ENCODE assay signal across 8 cellular contexts in genomic region chr19:41872775-41873647, GRCh38. TPM values are rescaled to one million over a fixed set of nuclear protein-coding genes. Genes with fewer than 3 reads are reported as not detected.
DNase-seq lines count a peak whose midpoint lies in the region; ATAC-seq and TF ChIP-seq lines count a peak whose summit lies in the region.

No MANE protein-coding gene starts in this region.

- CTCF ChIA-PET in CD4-positive, alpha-beta T cell (lab: Charles Lee), result interaction anchor here (0.6 to 7.3 kb wide), 23 partner anchors 9 to 162 kb away, joined by 3 to 119 read pairs (median 5); partner anchors contain the start of genes ERFL, RABAC1 and RPS19

- no peak overlapping the region for H3K4me2 ChIP-seq in neuronal stem cell (ENCODE audit: insufficient read depth, low read length, poor library complexity, severe bottlenecking)

- no CpG with 5 or more reads among the region's 18 CpGs for WGBS in neuronal stem cell (ENCODE audit: extremely low coverage in 2 of 2, insufficient read length in 2 of 2, insufficient replicate concordance in 1 of 2), 2 donors

- H3K14ac ChIP-seq in neuronal stem cell (ENCODE audit: low read length), result no peak overlapping the region

- no peak overlapping the region for H2AK5ac ChIP-seq in neuronal stem cell (ENCODE audit: low read depth, low read length)

- H3K4me1 Mint-ChIP-seq in CD4-positive, alpha-beta T cell (ENCODE audit: low read depth), result peaks cover 80% of the 10 kb centered on the region
- H3K4me1 Mint-ChIP-seq in activated T-cell treated with anti-CD3 and anti-CD28 coated beads, Interleukin-2, amount 50 U/mL, for 4 hours (ENCODE audit: low read depth), result peaks cover 89% of the 10 kb centered on the region

- H3K27me3 Mint-ChIP-seq in CD4-positive, alpha-beta T cell, result no peaks in the 10 kb centered on the region
- no peaks in the 10 kb centered on the region for H3K27me3 Mint-ChIP-seq in activated T-cell treated with anti-CD3 and anti-CD28 coated beads, Interleukin-2, amount 50 U/mL, for 4 hours (ENCODE audit: low read depth)

- H2BK12ac ChIP-seq in neuronal stem cell (ENCODE audit: low read length), result no peak overlapping the region

- ATAC-seq in CD4-positive, alpha-beta T cell (ENCODE audit: poor library complexity), result no peak
- peak; percentile 20 for ATAC-seq in activated T-cell treated with anti-CD3 and anti-CD28 coated beads, Interleukin-2, amount 50 U/mL, for 4 hours
- no peak for ATAC-seq in HG02938 (IDR thresholded peaks at IDR 0.05; ENCODE audit: unreplicated experiment)

- no peak overlapping the region for H3K4me3 ChIP-seq in HL-60 (replicated peaks; ENCODE audit: insufficient read depth, low read length)
- no peak overlapping the region for H3K4me3 ChIP-seq in NT2/D1 (ENCODE audit: insufficient read length, low read depth)
- no peak overlapping the region for H3K4me3 ChIP-seq in neuronal stem cell (ENCODE audit: low read length in 2 of 2)
- no peak overlapping the region for H3K4me3 ChIP-seq in tibial artery

- TF ChIP-seq CTCF in CD4-positive, alpha-beta T cell (IDR thresholded peaks at IDR 0.05), result peak; percentile 86
- peak; percentile 16 for TF ChIP-seq CTCF in HL-60 (IDR thresholded peaks at IDR 0.05; ENCODE audit: insufficient read depth, low read length)
- peak in 1 of 2 experiments; percentile 36 for TF ChIP-seq CTCF in tibial artery (IDR thresholded peaks at IDR 0.05)

- POLR2A ChIA-PET in CD4-positive, alpha-beta T cell (lab: Charles Lee), result interaction anchor here (0.6 to 11.4 kb wide), 14 partner anchors 10 to 85 kb away, joined by 3 to 465 read pairs (median 6); partner anchors contain the start of genes ARHGEF1, ERFL and RPS19

- H3K23ac ChIP-seq in neuronal stem cell (ENCODE audit: low read depth, low read length, poor library complexity), result peak overlapping the region; percentile 32

- no peak overlapping the region for H4K8ac ChIP-seq in neuronal stem cell (ENCODE audit: low read depth, low read length)

- H3K27ac Mint-ChIP-seq in CD4-positive, alpha-beta T cell, result peak overlapping the region; percentile 98

- peaks cover 43% of the 10 kb centered on the region for H3K36me3 ChIP-seq in NT2/D1 (ENCODE audit: insufficient read depth, insufficient read length, low read length)
- peaks cover 38 to 44% of the 10 kb centered on the region in 2 donors for H3K36me3 ChIP-seq in neuronal stem cell (replicated peaks in 1 of 2; ENCODE audit: control insufficient read depth in 2 of 2, insufficient read depth in 2 of 2, low read length in 2 of 2)
- H3K36me3 ChIP-seq in tibial artery, result peaks cover 31 to 46% (median 39%) of the 10 kb centered on the region in 3 donors

- H3K27me3 ChIP-seq in CD4-positive, alpha-beta T cell (ENCODE audit: control insufficient read depth, insufficient read depth, low read length), result no peaks in the 10 kb centered on the region
- H3K27me3 ChIP-seq in HL-60 (ENCODE audit: insufficient read depth, poor library complexity, severe bottlenecking), result no peaks in the 10 kb centered on the region
- H3K27me3 ChIP-seq in NT2/D1 (ENCODE audit: insufficient read depth, insufficient read length), result no peaks in the 10 kb centered on the region
- H3K27me3 ChIP-seq in neuronal stem cell (ENCODE audit: control insufficient read depth in 3 of 3, insufficient read depth in 3 of 3, low read depth in 1 of 3, low read length in 3 of 3), result peaks cover 0 to 8% (median 0%) of the 10 kb centered on the region in 3 experiments
- H3K27me3 ChIP-seq in tibial artery, result no peaks in the 10 kb centered on the region

- H3K27ac ChIP-seq in CD4-positive, alpha-beta T cell (ENCODE audit: low read depth, low read length), result peak overlapping the region; percentile 66
- H3K27ac ChIP-seq in HL-60 (replicated peaks) (peak overlapping the region; percentile 72), neuronal stem cell (replicated peaks; ENCODE audit: low read length) (peak overlapping the region; percentile 16), tibial artery (no peak overlapping the region)

- H3K4ac ChIP-seq in neuronal stem cell (ENCODE audit: low read length), result no peak overlapping the region

- H3K18ac ChIP-seq in neuronal stem cell (ENCODE audit: low read length), result peak overlapping the region; percentile 8

- peak overlapping the region; percentile 71 for H3K4me3 Mint-ChIP-seq in CD4-positive, alpha-beta T cell
- H3K4me3 Mint-ChIP-seq in activated T-cell treated with anti-CD3 and anti-CD28 coated beads, Interleukin-2, amount 50 U/mL, for 4 hours, result no peak overlapping the region

- no peak overlapping the region for H2BK5ac ChIP-seq in neuronal stem cell (ENCODE audit: low read length)

- no peaks in the 10 kb centered on the region for H3K9me3 ChIP-seq in CD4-positive, alpha-beta T cell (ENCODE audit: control insufficient read depth, low read length)
- H3K9me3 ChIP-seq in NT2/D1 (ENCODE audit: insufficient read depth, low read length), result no peaks in the 10 kb centered on the region
- no peaks in the 10 kb centered on the region for H3K9me3 ChIP-seq in neuronal stem cell (replicated peaks in 1 of 2; ENCODE audit: control insufficient read depth in 2 of 2, insufficient read depth in 1 of 2, low read depth in 1 of 2, low read length in 2 of 2)
- no peaks in the 10 kb centered on the region for H3K9me3 ChIP-seq in tibial artery

- H2BK15ac ChIP-seq in neuronal stem cell (ENCODE audit: low read length), result no peak overlapping the region

- peak; percentile 55 to 77 (median 66) for DNase-seq in CD4-positive, alpha-beta T cell
- DNase-seq in HL-60 (ENCODE audit: low read depth in 1 of 2, low spot score in 1 of 2) (peak in 1 of 2 experiments; percentile 89), NT2/D1 (ENCODE audit: low read depth, low spot score) (peak; percentile 66), fibroblast of gingiva (ENCODE audit: low read depth) (peak; percentile 39), neuronal stem cell (ENCODE audit: low spot score) (no peak), tibial artery (no peak)
- DNase-seq in activated T-cell treated with anti-CD3 and anti-CD28 coated beads, Interleukin-2, amount 50 U/mL, for 4 hours, result peak; percentile 66

- no peaks in the 10 kb centered on the region for H3K9me3 Mint-ChIP-seq in CD4-positive, alpha-beta T cell
- no peaks in the 10 kb centered on the region for H3K9me3 Mint-ChIP-seq in activated T-cell treated with anti-CD3 and anti-CD28 coated beads, Interleukin-2, amount 50 U/mL, for 4 hours

- H2AFZ ChIP-seq in neuronal stem cell (ENCODE audit: low read length), result no peak overlapping the region

- no peak overlapping the region for H2BK120ac ChIP-seq in neuronal stem cell (ENCODE audit: low read depth, low read length)

- no peak overlapping the region for H4K91ac ChIP-seq in neuronal stem cell (ENCODE audit: low read depth, low read length, poor library complexity)

- peaks cover 38% of the 10 kb centered on the region for H3K36me3 Mint-ChIP-seq in CD4-positive, alpha-beta T cell (ENCODE audit: low read depth)
- H3K36me3 Mint-ChIP-seq in activated T-cell treated with anti-CD3 and anti-CD28 coated beads, Interleukin-2, amount 50 U/mL, for 4 hours (ENCODE audit: insufficient read depth), result peaks cover 25% of the 10 kb centered on the region

- H3K9ac ChIP-seq in NT2/D1 (ENCODE audit: insufficient read length, low read depth) (no peak overlapping the region), neuronal stem cell (ENCODE audit: low read depth, low read length, poor library complexity) (no peak overlapping the region)

- peaks cover 3% of the 10 kb centered on the region for H3K79me1 ChIP-seq in neuronal stem cell (ENCODE audit: low read depth, low read length)

- intact Hi-C loops in CD4-positive, alpha-beta T cell (cut with DNase I, micrococcal nuclease), result loop anchor here (1.0 to 5.0 kb wide), 4 partner anchors 13 to 78 kb away; partner anchors contain the start of gene RPS19 (in 1 of the 2)
- intact Hi-C loops in tibial artery (cut with DNase I; ENCODE audit: low total_unique reads), result no loop called here

- H3K4me1 ChIP-seq in NT2/D1 (ENCODE audit: insufficient read depth, insufficient read length) (peaks cover 12% of the 10 kb centered on the region), neuronal stem cell (ENCODE audit: control insufficient read depth in 2 of 2, insufficient read depth in 1 of 2, low read depth in 1 of 2, low read length in 2 of 2) (no peaks in the 10 kb centered on the region), tibial artery (no peaks in the 10 kb centered on the region)

RNA-seq across cellular contexts. Expression of gene CD79A, which starts 4.1 kb away (rescaled TPM):
- total RNA-seq in CD4-positive, alpha-beta T cell, result 1 to 10 TPM; 3.7 to 3.8 TPM
- 1 to 10 TPM; 2.2 to 7.8 (median 2.7) TPM for total RNA-seq in activated T-cell treated with anti-CD3 and anti-CD28 coated beads, Interleukin-2, amount 50 U/mL, for 4 hours
- polyA plus RNA-seq in neuronal stem cell (2013, experiment 1 of 2), result 0.67 TPM
- 0.64 TPM for polyA plus RNA-seq in neuronal stem cell (2013, experiment 2 of 2)

RNA-seq across cellular contexts. Expression of gene ARHGEF1, which starts 10.0 kb away (rescaled TPM):
- 1,000 to 10,000 TPM; 1,019 to 1,047 TPM for total RNA-seq in CD4-positive, alpha-beta T cell
- total RNA-seq in activated T-cell treated with anti-CD3 and anti-CD28 coated beads, Interleukin-2, amount 50 U/mL, for 4 hours, result 100 to 1,000 TPM; 286 to 314 (median 301) TPM
- 30.0 TPM for polyA plus RNA-seq in neuronal stem cell (2013, experiment 1 of 2)
- 29.8 TPM for polyA plus RNA-seq in neuronal stem cell (2013, experiment 2 of 2)

RNA-seq across cellular contexts. Expression of gene RPS19, which starts 13.0 kb away (rescaled TPM):
- 1,000 to 10,000 TPM; 3,668 to 3,697 TPM for total RNA-seq in CD4-positive, alpha-beta T cell
- total RNA-seq in activated T-cell treated with anti-CD3 and anti-CD28 coated beads, Interleukin-2, amount 50 U/mL, for 4 hours, result 1,000 to 10,000 TPM; 3,437 to 3,718 (median 3,468) TPM
- 4,580 TPM for polyA plus RNA-seq in neuronal stem cell (2013, experiment 1 of 2)
- 4,472 TPM for polyA plus RNA-seq in neuronal stem cell (2013, experiment 2 of 2)

RNA-seq across cellular contexts. Expression of gene DMRTC2, which starts 28.2 kb away (rescaled TPM):
- total RNA-seq in CD4-positive, alpha-beta T cell, result not detected
- not detected for total RNA-seq in activated T-cell treated with anti-CD3 and anti-CD28 coated beads, Interleukin-2, amount 50 U/mL, for 4 hours
- not detected for polyA plus RNA-seq in neuronal stem cell (2013, experiment 1 of 2)
- polyA plus RNA-seq in neuronal stem cell (2013, experiment 2 of 2), result not detected

RNA-seq across cellular contexts. Expression of gene LYPD4, which starts 28.5 kb away (rescaled TPM):
- total RNA-seq in CD4-positive, alpha-beta T cell, result not detected
- total RNA-seq in activated T-cell treated with anti-CD3 and anti-CD28 coated beads, Interleukin-2, amount 50 U/mL, for 4 hours, result not detected
- polyA plus RNA-seq in neuronal stem cell (2013, experiment 1 of 2), result not detected
- polyA plus RNA-seq in neuronal stem cell (2013, experiment 2 of 2), result not detected

Comparison
In these comparisons a context has a peak if more than half of its experiments do, and no peak if none do; other contexts are left out.
1. ATAC-seq: peak in activated T-cell treated with anti-CD3 and anti-CD28 coated beads, Interleukin-2, amount 50 U/mL, for 4 hours (2 of 2); none in CD4-positive, alpha-beta T cell (single experiment) and HG02938 (single experiment).
2. DNase-seq: peak in CD4-positive, alpha-beta T cell (10 of 10), NT2/D1 (single experiment), activated T-cell treated with anti-CD3 and anti-CD28 coated beads, Interleukin-2, amount 50 U/mL, for 4 hours (single experiment) and fibroblast of gingiva (single experiment); none in neuronal stem cell (single experiment) and tibial artery (0 of 2).
3. H3K27ac ChIP-seq: peak in CD4-positive, alpha-beta T cell (single experiment), HL-60 (single experiment) and neuronal stem cell (single experiment); none in tibial artery (0 of 2).